15 cellular contexts compared by ENCODE assay signal in the genomic region with DNA sequence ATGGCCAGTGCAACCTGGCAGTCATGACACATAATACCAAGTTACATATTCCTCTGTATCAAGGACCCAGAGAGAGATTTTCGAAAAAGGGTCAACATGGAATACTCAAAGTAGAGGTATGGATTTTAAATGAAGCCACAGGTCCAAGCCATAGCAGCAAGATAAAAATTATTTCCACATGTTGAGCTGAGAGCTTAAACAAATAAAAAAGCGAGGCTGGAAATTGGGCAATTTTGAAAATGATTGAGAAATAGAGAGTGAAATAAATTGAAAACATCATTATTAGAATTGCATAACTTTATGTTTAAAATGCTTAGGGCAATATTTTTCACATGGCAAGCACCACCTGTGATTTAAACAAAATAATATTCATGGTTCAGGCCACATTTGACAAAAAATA.
DNase-seq lines count a peak whose midpoint lies in the region; TF ChIP-seq lines count a peak whose summit lies in the region.
"Had no signal": no experiment of that assay in that cellular context is flagged by ENCODE, and none has a peak within 500 bp of the region (broad histone marks: within the 10 kb centered on the region; RNA-seq: fewer than 3 reads in every experiment).

No MANE protein-coding gene starts in this region.

- POLR2A ChIA-PET in MCF 10A (lab: Yijun Ruan, JAX) = interaction anchor here (0.5 to 2.1 kb wide), 2 partner anchors 18 to 344 kb away, joined by 3 to 6 read pairs; no protein-coding TSS in a partner anchor

- H4K20me1 ChIP-seq in smooth muscle cell (ENCODE audit: low read depth) = no peaks in the 10 kb centered on the region
- H4K20me1 ChIP-seq: BLaER1 had no signal

- peak overlapping the region; percentile 37 for H3K27ac Mint-ChIP-seq in MCF 10A (ENCODE audit: low read depth, unreplicated experiment)
- no peak overlapping the region for H3K27ac Mint-ChIP-seq in progenitor cell of endocrine pancreas
- H3K27ac Mint-ChIP-seq: CD14-positive monocyte; CD4-positive, alpha-beta memory T cell had no signal

- DNase-seq in MCF 10A (ENCODE audit: unreplicated experiment) = peak; percentile 56
- DNase-seq in breast epithelium (ENCODE audit: low spot score in 2 of 2) = no peak
- DNase-seq in choroid plexus epithelial cell (ENCODE audit: low read depth) = peak; percentile 2
- peak; percentile 2 to 6 for DNase-seq in foreskin fibroblast
- no peak for DNase-seq in progenitor cell of endocrine pancreas (ENCODE audit: low spot score, unreplicated experiment)
- no peak for DNase-seq in smooth muscle cell (lab: John Stamatoyannopoulos, UW; ENCODE audit: unreplicated experiment)
- DNase-seq in iPS-NIHi11 (ENCODE audit: low spot score) = no peak
- DNase-seq: CD4-positive, alpha-beta memory T cell; DMS153; DMS79; GDM1 had no signal

- H3K27me3 ChIP-seq in breast epithelium = no peaks in the 10 kb centered on the region
- H3K27me3 ChIP-seq in smooth muscle cell (ENCODE audit: low read depth) = no peaks in the 10 kb centered on the region
- H3K27me3 ChIP-seq: BLaER1 had no signal

- no peaks in the 10 kb centered on the region for H3F3A ChIP-seq in smooth muscle cell (ENCODE audit: low read depth)

- no peaks in the 10 kb centered on the region for H3K4me1 ChIP-seq in breast epithelium
- no peaks in the 10 kb centered on the region for H3K4me1 ChIP-seq in smooth muscle cell (ENCODE audit: low read depth)
- H3K4me1 ChIP-seq: BLaER1, HAP-1 had no signal

- no peak overlapping the region for H3K4me3 Mint-ChIP-seq in MCF 10A (ENCODE audit: unreplicated experiment)
- no peak overlapping the region for H3K4me3 Mint-ChIP-seq in progenitor cell of endocrine pancreas (ENCODE audit: low read depth)
- H3K4me3 Mint-ChIP-seq: CD14-positive monocyte; CD4-positive, alpha-beta memory T cell had no signal

- TF ChIP-seq CTCF in MCF 10A (IDR thresholded peaks at IDR 0.05; ENCODE audit: unreplicated experiment) (no peak), breast epithelium (IDR thresholded peaks at IDR 0.05) (no peak), choroid plexus epithelial cell (conservative IDR thresholded peaks at IDR 0.05; ENCODE audit: low read depth, low read length) (no peak), foreskin fibroblast (IDR thresholded peaks at IDR 0.05; ENCODE audit: low read depth, low read length) (no peak), progenitor cell of endocrine pancreas (IDR thresholded peaks at IDR 0.05; ENCODE audit: unreplicated experiment) (no peak), smooth muscle cell (IDR thresholded peaks at IDR 0.05; ENCODE audit: borderline replicate concordance, insufficient read depth, poor library complexity, severe bottlenecking) (no peak)

- no peaks in the 10 kb centered on the region for H3K27me3 Mint-ChIP-seq in MCF 10A (ENCODE audit: insufficient read depth, unreplicated experiment)
- H3K27me3 Mint-ChIP-seq in progenitor cell of endocrine pancreas = no peaks in the 10 kb centered on the region
- H3K27me3 Mint-ChIP-seq: CD4-positive, alpha-beta memory T cell had no signal

- BruUV-seq in MCF 10A (replicated peaks; lab: Mats Ljungman, UMichigan) = no TSS peak

- H3K9me3 ChIP-seq in breast epithelium (no peaks in the 10 kb centered on the region), smooth muscle cell (replicated peaks; ENCODE audit: low read depth) (no peaks in the 10 kb centered on the region)
- H3K9me3 ChIP-seq: BLaER1, HAP-1 had no signal

- no peaks in the 10 kb centered on the region for H3K9me3 Mint-ChIP-seq in MCF 10A (ENCODE audit: unreplicated experiment)
- no peaks in the 10 kb centered on the region for H3K9me3 Mint-ChIP-seq in progenitor cell of endocrine pancreas (ENCODE audit: low read depth)

- no peak overlapping the region for H2AFZ ChIP-seq in smooth muscle cell (ENCODE audit: low read depth)

- no peak overlapping the region for H3K9ac ChIP-seq in smooth muscle cell (ENCODE audit: low read depth)
- H3K9ac ChIP-seq: BLaER1 had no signal

- H3K36me3 ChIP-seq in breast epithelium (no peaks in the 10 kb centered on the region), smooth muscle cell (ENCODE audit: low read depth) (no peaks in the 10 kb centered on the region)
- H3K36me3 ChIP-seq: BLaER1, HAP-1 had no signal

- H3K4me3 ChIP-seq in breast epithelium (no peak overlapping the region), choroid plexus epithelial cell (ENCODE audit: low read depth, low read length) (no peak overlapping the region), foreskin fibroblast (ENCODE audit: low read depth in 1 of 2, low read length in 2 of 2) (no peak overlapping the region), smooth muscle cell (no peak overlapping the region)
- H3K4me3 ChIP-seq: BLaER1, HAP-1 had no signal

- H3K79me2 ChIP-seq in smooth muscle cell (ENCODE audit: low read depth) = no peaks in the 10 kb centered on the region

- no peak overlapping the region for H3K4me2 ChIP-seq in smooth muscle cell
- H3K4me2 ChIP-seq: BLaER1 had no signal

- CTCF ChIA-PET in MCF 10A (lab: Yijun Ruan, JAX) = interaction anchor here (0.6 to 0.7 kb wide), 2 partner anchors 86 to 159 kb away, joined by 3 read pairs; no protein-coding TSS in a partner anchor

- H3K36me3 Mint-ChIP-seq in MCF 10A (ENCODE audit: insufficient read depth, unreplicated experiment) = no peaks in the 10 kb centered on the region
- no peaks in the 10 kb centered on the region for H3K36me3 Mint-ChIP-seq in progenitor cell of endocrine pancreas (ENCODE audit: insufficient read depth)
- H3K36me3 Mint-ChIP-seq: CD14-positive monocyte; CD4-positive, alpha-beta memory T cell had no signal

- 83% methylated on average over 2 of the region's 2 CpGs for WGBS in smooth muscle cell (ENCODE audit: low lambda C conversion rate)

- no peak overlapping the region for H3K27ac ChIP-seq in breast epithelium
- H3K27ac ChIP-seq in smooth muscle cell (ENCODE audit: low read depth) = no peak overlapping the region
- H3K27ac ChIP-seq: 22Rv1, BLaER1 had no signal

- intact Hi-C loops in MCF 10A (cut with micrococcal nuclease) = no loop called here
- intact Hi-C loops in breast epithelium (cut with DNase I; ENCODE audit: low total_unique reads) = no loop called here

- H3K4me1 Mint-ChIP-seq in MCF 10A (ENCODE audit: insufficient read depth, unreplicated experiment) (peaks cover 20% of the 10 kb centered on the region), progenitor cell of endocrine pancreas (ENCODE audit: low read depth) (no peaks in the 10 kb centered on the region)
- H3K4me1 Mint-ChIP-seq: CD14-positive monocyte; CD4-positive, alpha-beta memory T cell had no signal

- no peak for TF ChIP-seq POLR2A in breast epithelium (IDR thresholded peaks at IDR 0.05)

Comparison
In these comparisons a context has a peak if more than half of its experiments do, and no peak if none do; other contexts are left out.
1. DNase-seq: peak in MCF 10A (single experiment), choroid plexus epithelial cell (single experiment) and foreskin fibroblast (2 of 2); none in breast epithelium (0 of 2), progenitor cell of endocrine pancreas (single experiment), smooth muscle cell (single experiment) and iPS-NIHi11 (single experiment).